ENCODE assay signal across 7 cellular contexts in genomic region chr12:47417960-47418359, GRCh38.
"Had no signal": no experiment of that assay in that cellular context is flagged by ENCODE, and none has a peak within 500 bp of the region (broad histone marks: within the 10 kb centered on the region; RNA-seq: fewer than 3 reads in every experiment).

No MANE protein-coding gene starts in this region.

- H3K4me2 ChIP-seq: GM23338 had no signal

- H2AFZ ChIP-seq: GM23338 had no signal

- H3K4me3 Mint-ChIP-seq: GM23338, HFFc6 had no signal

- H3K9me3 ChIP-seq: HAP-1 had no signal

- H3K36me3 ChIP-seq: HAP-1 had no signal

- H3K4me1 ChIP-seq: HAP-1 had no signal

- H3K4me3 ChIP-seq: GM23338, HAP-1, K562 had no signal

- ATAC-seq: GM23338, HCT116, K562 had no signal

- H3K27ac Mint-ChIP-seq: GM23338, HFFc6 had no signal

- DNase-seq: HFFc6, IMR-90, KG1 had no signal

- H3K9me3 Mint-ChIP-seq: GM23338, HFFc6 had no signal
